ENCODE assay signal across 7 cellular contexts in the genomic region with DNA sequence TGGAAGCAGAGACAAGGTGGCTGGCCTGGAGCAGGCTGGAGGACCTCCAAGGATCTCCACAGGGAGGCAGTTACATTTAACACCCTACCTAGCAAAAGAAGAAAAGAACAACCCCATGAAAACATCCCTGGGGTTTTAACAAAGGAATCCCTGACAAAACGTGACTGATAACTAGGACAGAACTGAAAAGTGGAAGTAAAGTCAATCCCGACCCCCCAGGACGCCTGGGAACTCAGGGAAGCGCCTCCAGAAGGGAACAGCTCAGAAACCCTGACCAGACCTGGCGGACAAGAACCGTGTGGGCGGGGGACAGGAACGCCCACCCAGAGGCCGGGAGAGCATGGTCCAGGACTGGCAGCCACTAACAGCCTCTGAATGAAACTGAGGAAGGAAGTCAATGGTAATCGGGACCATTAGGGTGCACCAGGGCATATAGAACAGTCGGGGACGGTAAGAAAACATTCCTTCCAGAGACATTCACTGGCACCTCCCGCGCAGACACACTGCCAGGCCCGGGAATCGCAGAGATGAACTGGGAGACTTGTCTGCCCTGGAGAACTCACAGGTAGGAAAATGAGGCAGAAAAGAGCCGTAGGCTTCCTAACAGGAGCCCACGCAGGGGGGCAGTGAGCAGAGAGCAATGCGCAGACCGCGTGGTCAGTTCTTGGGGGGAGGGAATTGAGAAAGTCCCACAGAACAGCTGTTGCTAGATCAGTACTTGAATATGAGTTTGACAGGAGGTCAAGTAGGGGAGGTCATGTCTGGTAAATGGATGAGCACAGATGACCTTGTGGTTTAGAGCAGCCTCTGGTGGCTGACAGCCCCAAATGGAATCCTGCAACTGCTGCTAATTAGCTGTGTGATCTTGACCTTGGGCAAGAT. TPM values are rescaled to one million over a fixed set of nuclear protein-coding genes. Genes with fewer than 3 reads are reported as not detected.
A peak's percentile ranks its signal among the peaks of the same experiment; 100 is the strongest.
DNase-seq lines count a peak whose midpoint lies in the region; ATAC-seq, FAIRE-seq and TF ChIP-seq lines count a peak whose summit lies in the region.

No MANE protein-coding gene starts in this region.

- no peak overlapping the region; the same call in 1 of the 2 replicates for H3K56ac ChIP-seq in IMR-90 (ENCODE audit: extremely low read depth, insufficient read depth, low read length)

- peaks cover 16% of the 10 kb centered on the region; the same call in 1 of the 2 replicates for H3K9me1 ChIP-seq in IMR-90 (ENCODE audit: insufficient read depth, low read length)

- no peak overlapping the region for H2BK5ac ChIP-seq in IMR-90 (ENCODE audit: low read depth, low read length, poor library complexity, severe bottlenecking)

- H3K4me1 Mint-ChIP-seq in central memory CD8-positive, alpha-beta T cell = peaks cover 24% of the 10 kb centered on the region

- peak overlapping the region; percentile 83 for H2BK120ac ChIP-seq in IMR-90 (ENCODE audit: low read depth, low read length)

- H2AK9ac ChIP-seq in IMR-90 (replicated peaks; ENCODE audit: low read depth, low read length, poor library complexity) = peak overlapping the region; percentile 51

- peak overlapping the region; percentile 43 for H3K14ac ChIP-seq in IMR-90 (replicated peaks; ENCODE audit: low read depth, low read length)

- intact Hi-C loops in IMR-90 (cut with micrococcal nuclease) = loop anchor here (1.0 to 2.0 kb wide), 2 partner anchors 116 to 140 kb away; no protein-coding TSS in a partner anchor

- in situ Hi-C loops in IMR-90 (cut with MboI; ENCODE audit: low sequenced_read_pairs) = no loop called here

- peaks cover 7% of the 10 kb centered on the region for H3K4me1 ChIP-seq in IMR-90 (ENCODE audit: control insufficient read depth, insufficient read depth, low read length)

- peak overlapping the region; percentile 6; the same call in 1 of the 2 replicates for H2BK20ac ChIP-seq in IMR-90 (ENCODE audit: low read depth, low read length)

- peak overlapping the region; percentile 15; the same call in 1 of the 3 replicates for H2BK15ac ChIP-seq in IMR-90 (ENCODE audit: low read depth, low read length)

- peak overlapping the region; percentile 88 for H3K4ac ChIP-seq in IMR-90 (ENCODE audit: low read depth, low read length)

- DNase-seq in GDM1 (lab: John Stamatoyannopoulos, UW) (peak; percentile 34), IMR-90 (peak; percentile 8), RPMI7951 (ENCODE audit: low read depth) (peak; percentile 79)
- DNase-seq in central memory CD8-positive, alpha-beta T cell (ENCODE audit: low spot score in 2 of 2) = no peak

- peak overlapping the region; percentile 56 for H4K5ac ChIP-seq in IMR-90 (ENCODE audit: low read depth, low read length)

- peaks cover 7% of the 10 kb centered on the region; the same call in 1 of the 2 replicates for H3K27me3 ChIP-seq in IMR-90 (ENCODE audit: control insufficient read depth, insufficient read depth, low read length)

- H3K27ac ChIP-seq in IMR-90 (ENCODE audit: insufficient read depth, low read length) = no peak overlapping the region
- peak overlapping the region in 18 of 21 experiments; percentile 1 to 82 (median 71) for H3K27ac ChIP-seq in skin epidermis

- peaks cover 2% of the 10 kb centered on the region for H3K36me3 Mint-ChIP-seq in central memory CD8-positive, alpha-beta T cell (ENCODE audit: insufficient read depth)

- H3K27ac Mint-ChIP-seq in central memory CD8-positive, alpha-beta T cell (ENCODE audit: low read depth) = peak overlapping the region; percentile 26

- peaks cover 16% of the 10 kb centered on the region for H3K27me3 Mint-ChIP-seq in central memory CD8-positive, alpha-beta T cell

- dilution Hi-C loops in IMR-90 (cut with HindIII; ENCODE audit: low sequenced_read_pairs, unreplicated experiment) = no loop called here

- H3K9me3 ChIP-seq in IMR-90 (ENCODE audit: control insufficient read depth, insufficient read depth, low read length) = no peaks in the 10 kb centered on the region

- TF ChIP-seq POLR2A in IMR-90 (IDR thresholded peaks at IDR 0.05; ENCODE audit: low read depth, low read length) = no peak

- peaks cover 6% of the 10 kb centered on the region; the same call in 1 of the 2 replicates for H4K20me1 ChIP-seq in IMR-90 (ENCODE audit: insufficient read depth, low read length)

- H3K9ac ChIP-seq in IMR-90 (ENCODE audit: low read depth, low read length) = peak overlapping the region; percentile 81

- peak overlapping the region; percentile 44 for H4K91ac ChIP-seq in IMR-90 (ENCODE audit: insufficient read depth, low read depth, low read length)

- H4K8ac ChIP-seq in IMR-90 (ENCODE audit: low read depth in 2 of 2, low read length in 2 of 2) = peak overlapping the region; percentile 48 to 91; a peak in 3 of 4 replicates

- H3K23ac ChIP-seq in IMR-90 (ENCODE audit: low read depth, low read length) = peak overlapping the region; percentile 93

- POLR2A ChIA-PET in IMR-90 (lab: Charles Lee; ENCODE audit: unreplicated experiment) = no interaction called here

- ATAC-seq in GM21526 (IDR thresholded peaks at IDR 0.05; ENCODE audit: low FRiP score, unreplicated experiment) (peak; percentile 58), IMR-90 (ENCODE audit: low read depth) (no peak)
- ATAC-seq in central memory CD8-positive, alpha-beta T cell (replicated peaks; ENCODE audit: extremely low read depth, poor library complexity, severe bottlenecking) = no peak

- H2AFZ ChIP-seq in IMR-90 (replicated peaks; ENCODE audit: low read length, poor library complexity) = peak overlapping the region; percentile 97

- H3K4me3 Mint-ChIP-seq in central memory CD8-positive, alpha-beta T cell = peak overlapping the region; percentile 61

- TF ChIP-seq CTCF in IMR-90 (conservative IDR thresholded peaks at IDR 0.05; ENCODE audit: low read depth, low read length) = peak; percentile 40

- no peaks in the 10 kb centered on the region for H3K36me3 ChIP-seq in IMR-90 (ENCODE audit: control insufficient read depth, insufficient read depth, low read length)

- H2AK5ac ChIP-seq in IMR-90 (ENCODE audit: low read depth, low read length) = 0 out of 2 replicates have a peak overlapping the region, but pooled peaks have one; percentile 33

- no peaks in the 10 kb centered on the region for H3K9me3 Mint-ChIP-seq in central memory CD8-positive, alpha-beta T cell

- CTCF ChIA-PET in IMR-90 (lab: Yijun Ruan, JAX) = interaction anchor here (0.5 to 2.6 kb wide), 12 partner anchors 11 to 548 kb away, joined by 3 to 19 read pairs (median 4); no protein-coding TSS in a partner anchor

- peaks cover 7 to 36% of the 10 kb centered on the region in 2 experiments; a peak in 3 of 4 replicates for H3K79me1 ChIP-seq in IMR-90 (ENCODE audit: low read depth in 1 of 2, low read length in 2 of 2)

- H3K4me3 ChIP-seq in IMR-90 (ENCODE audit: insufficient read depth, low read depth, low read length) (peak overlapping the region; percentile 75; the same call in 1 of the 2 replicates), skin epidermis (peak overlapping the region; percentile 53 to 87 (median 75))

- peak overlapping the region; percentile 70 for H3K4me2 ChIP-seq in IMR-90 (ENCODE audit: low read depth, low read length)

- TF ChIP-seq RAD21 in IMR-90 (IDR thresholded peaks at IDR 0.05; ENCODE audit: low read length) = peak; percentile 44; the same call in 1 of the 2 replicates

- peak; percentile 74 for FAIRE-seq in islet of Langerhans (lab: Jason Lieb, UNC)

- no peak overlapping the region for H3K18ac ChIP-seq in IMR-90 (ENCODE audit: low read depth, low read length)

- 25% methylated on average over 12 of the region's 21 CpGs; no CpG with 5 or more reads in 1 of the 2 experiments for WGBS in IMR-90 (ENCODE audit: extremely low coverage in 2 of 2, insufficient read length in 1 of 2), 2 experiments

- no TSS peak for BruUV-seq in IMR-90 (replicated peaks; lab: Mats Ljungman, UMichigan)

TF ChIP-seq in IMR-90, 13 proteins besides CTCF, POLR2A, EP300 and RAD21:
- TF ChIP-seq RFX5 (IDR thresholded peaks at IDR 0.05; ENCODE audit: low read depth, low read length) = no peak
- TF ChIP-seq SMC3 (IDR thresholded peaks at IDR 0.05; ENCODE audit: low read depth, low read length) = peak; percentile 34; the same call in 1 of the 2 replicates
- TF ChIP-seq RCOR1 (IDR thresholded peaks at IDR 0.05; ENCODE audit: insufficient replicate concordance, low read length) = no peak

RNA-seq across cellular contexts. Expression of gene TBC1D8, which starts 1.3 kb away (rescaled TPM):
- total RNA-seq in IMR-90 (2012; rRNA removed) = 0.83 and 1.3 TPM in 2 replicates
- polyA plus RNA-seq in IMR-90 (2012; rRNA removed) = 0.98 and 1.5 TPM in 2 replicates
- polyA plus RNA-seq in IMR-90 (2012; cell fraction: cytosol; rRNA removed) = 0.22 and 0.66 TPM in 2 replicates
- polyA plus RNA-seq in IMR-90 (2012; cell fraction: nucleus; rRNA removed; ENCODE audit: low replicate concordance) = 4.4 and 6.5 TPM in 2 replicates
- 8.0 and 14.5 TPM in 2 replicates for total RNA-seq in RPMI7951 (2014; rRNA removed; shearing (Covaris generic))

Comparison
In these comparisons a context has a peak if more than half of its experiments do, and no peak if none do; other contexts are left out.
1. DNase-seq: peak in GDM1 (single experiment), IMR-90 (single experiment) and RPMI7951 (single experiment); none in central memory CD8-positive, alpha-beta T cell (0 of 2).